ENCODE assay signal across 9 cellular contexts in genomic region chr14:38256358-38256840, GRCh38.
DNase-seq lines count a peak whose midpoint lies in the region; ATAC-seq lines count a peak whose summit lies in the region.
"Had no signal": no experiment of that assay in that cellular context is flagged by ENCODE, and none has a peak within 500 bp of the region (broad histone marks: within the 10 kb centered on the region; RNA-seq: fewer than 3 reads in every experiment).

No MANE protein-coding gene starts in this region.

- H3K27ac Mint-ChIP-seq in central memory CD8-positive, alpha-beta T cell (ENCODE audit: low read depth): no peak overlapping the region
- no peak overlapping the region for H3K27ac Mint-ChIP-seq in stimulated activated naive B cell treated with anti-CD40 and anti-IgM and Interleukin-4, amounts not matched to agents 10 μg/mL and 1 μg/mL and 100 μg/mL, for 72 hours

- peaks cover 55% of the 10 kb centered on the region for H3K27me3 Mint-ChIP-seq in central memory CD8-positive, alpha-beta T cell
- peaks cover 19 to 29% of the 10 kb centered on the region in 2 donors for H3K27me3 Mint-ChIP-seq in stimulated activated naive B cell treated with anti-CD40 and anti-IgM and Interleukin-4, amounts not matched to agents 10 μg/mL and 1 μg/mL and 100 μg/mL, for 72 hours

- peak overlapping the region; percentile 9 for H3K4me3 Mint-ChIP-seq in central memory CD8-positive, alpha-beta T cell
- H3K4me3 Mint-ChIP-seq in stimulated activated naive B cell treated with anti-CD40 and anti-IgM and Interleukin-4, amounts not matched to agents 10 μg/mL and 1 μg/mL and 100 μg/mL, for 72 hours: peak overlapping the region; percentile 36 to 71

- H3K36me3 Mint-ChIP-seq in central memory CD8-positive, alpha-beta T cell (ENCODE audit: insufficient read depth): peaks cover 2% of the 10 kb centered on the region
- no peaks in the 10 kb centered on the region for H3K36me3 Mint-ChIP-seq in stimulated activated naive B cell treated with anti-CD40 and anti-IgM and Interleukin-4, amounts not matched to agents 10 μg/mL and 1 μg/mL and 100 μg/mL, for 72 hours

- H3K4me1 Mint-ChIP-seq in central memory CD8-positive, alpha-beta T cell: no peaks in the 10 kb centered on the region
- H3K4me1 Mint-ChIP-seq in stimulated activated naive B cell treated with anti-CD40 and anti-IgM and Interleukin-4, amounts not matched to agents 10 μg/mL and 1 μg/mL and 100 μg/mL, for 72 hours: peaks cover 4 to 16% of the 10 kb centered on the region in 2 donors

- H3K9me3 Mint-ChIP-seq in central memory CD8-positive, alpha-beta T cell: no peaks in the 10 kb centered on the region
- no peaks in the 10 kb centered on the region for H3K9me3 Mint-ChIP-seq in stimulated activated naive B cell treated with anti-CD40 and anti-IgM and Interleukin-4, amounts not matched to agents 10 μg/mL and 1 μg/mL and 100 μg/mL, for 72 hours

- DNase-seq in central memory CD8-positive, alpha-beta T cell (ENCODE audit: low spot score in 2 of 2): no peak
- DNase-seq in left kidney (ENCODE audit: low read depth, low spot score) (peak; percentile 57), GM19238 (ENCODE audit: insufficient read length, low spot score) (no peak), GM19240 (ENCODE audit: insufficient read length, low spot score) (no peak), activated gamma-delta T cell (lab: John Stamatoyannopoulos, UW) (no peak)
- DNase-seq in stimulated activated naive B cell treated with anti-CD40 and anti-IgM and Interleukin-4, amounts not matched to agents 10 μg/mL and 1 μg/mL and 100 μg/mL, for 72 hours: no peak
- DNase-seq: activated CD8-positive, alpha-beta memory T cell treated with anti-CD3 and anti-CD28 coated beads, Interleukin-2, amount 50 U/mL, for 4 hours had no signal

- ATAC-seq in HG03354 (IDR thresholded peaks at IDR 0.05; ENCODE audit: poor library complexity, severe bottlenecking, unreplicated experiment) (peak; percentile 37), GM21576 (IDR thresholded peaks at IDR 0.05; ENCODE audit: unreplicated experiment) (no peak)
- ATAC-seq in central memory CD8-positive, alpha-beta T cell (replicated peaks; ENCODE audit: extremely low read depth, poor library complexity, severe bottlenecking): no peak
- ATAC-seq in stimulated activated naive B cell treated with anti-CD40 and anti-IgM and Interleukin-4, amounts not matched to agents 10 μg/mL and 1 μg/mL and 100 μg/mL, for 72 hours (replicated peaks): peak; percentile 24 to 38

Comparison
In these comparisons a context has a peak if more than half of its experiments do, and no peak if none do; other contexts are left out.
1. ATAC-seq: peak in HG03354 (single experiment) and stimulated activated naive B cell treated with anti-CD40 and anti-IgM and Interleukin-4, amounts not matched to agents 10 μg/mL and 1 μg/mL and 100 μg/mL, for 72 hours (2 of 2); none in central memory CD8-positive, alpha-beta T cell (single experiment) and GM21576 (single experiment).